ENCODE assay signal across 25 cellular contexts in the genomic region with DNA sequence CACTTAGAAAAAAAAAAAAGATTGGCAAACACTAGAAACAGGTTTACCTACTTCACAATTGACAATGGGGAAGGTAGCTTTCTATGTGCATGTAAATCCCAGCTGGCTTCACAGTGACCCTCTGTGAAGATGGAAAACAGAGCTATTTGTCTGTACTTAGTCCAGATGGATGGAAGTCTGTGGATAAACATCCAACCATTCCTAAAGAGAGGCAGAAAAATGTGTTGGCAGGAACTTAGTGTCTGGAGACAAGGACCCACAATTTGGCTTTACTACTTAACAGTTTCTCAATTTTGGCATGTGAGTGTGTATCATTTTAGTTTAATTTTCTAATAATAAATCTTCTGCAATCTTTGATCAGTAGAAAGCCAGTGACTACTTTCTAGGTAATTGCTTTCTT.
"Had no signal": no experiment of that assay in that cellular context is flagged by ENCODE, and none has a peak within 500 bp of the region (broad histone marks: within the 10 kb centered on the region; RNA-seq: fewer than 3 reads in every experiment).

No MANE protein-coding gene starts in this region.

- H3K4me2 ChIP-seq: neural progenitor cell had no signal

- H3K4me3 ChIP-seq: left ventricle myocardium inferior, lower lobe of right lung, neural progenitor cell, ovary, stomach, thoracic aorta, uterus had no signal

- H3K4me3 Mint-ChIP-seq: endodermal cell; immature natural killer cell; memory B cell; natural killer cell treated with Interleukin-12 subunit alpha and Interleukin-12 subunit beta and Interleukin-15 and Interleukin-18, amount 100 ng/mL, for 72 hours; neural progenitor cell; type B pancreatic cell had no signal

- H3K9me3 ChIP-seq: lower lobe of right lung, ovary, stomach, thoracic aorta, uterus had no signal

- H2AFZ ChIP-seq: neural progenitor cell had no signal

- H3K36me3 ChIP-seq: left ventricle myocardium inferior, lower lobe of right lung, neural progenitor cell, ovary, stomach, thoracic aorta, uterus had no signal

- H3K4me1 Mint-ChIP-seq: immature natural killer cell, memory B cell, neural progenitor cell had no signal

- H3K4me1 ChIP-seq: foreskin keratinocyte, left ventricle myocardium inferior, lower lobe of right lung, neural progenitor cell, stomach, uterus had no signal

- H3K9ac ChIP-seq: neural progenitor cell had no signal

- H3K27ac ChIP-seq: foreskin keratinocyte, left ventricle myocardium inferior, lower lobe of right lung, neural progenitor cell, ovary, stomach, thoracic aorta, uterus had no signal

- DNase-seq: effector CD4-positive, alpha-beta T cell; endodermal cell; erythroblast; foreskin keratinocyte; immature natural killer cell; left ventricle myocardium inferior; lower lobe of right lung; midbrain; nucleus accumbens; ovary; right cardiac atrium; small intestine; stimulated activated CD4-positive, alpha-beta T cell treated with anti-CD3 and anti-CD28 coated beads, Interleukin-12 subunit alpha, Interleukin-12 subunit beta, amount 100 ng/mL, for 4 hours; stimulated activated naive CD4-positive, alpha-beta T cell; stomach; substantia nigra; uterus had no signal

- H3K27ac Mint-ChIP-seq: endodermal cell; immature natural killer cell; memory B cell; natural killer cell treated with Interleukin-12 subunit alpha and Interleukin-12 subunit beta and Interleukin-15 and Interleukin-18, amount 100 ng/mL, for 72 hours; neural progenitor cell; progenitor cell of endocrine pancreas; type B pancreatic cell had no signal

- ATAC-seq: foreskin keratinocyte; lower lobe of right lung; natural killer cell treated with Interleukin-12 subunit alpha and Interleukin-12 subunit beta and Interleukin-15 and Interleukin-18, amount 100 ng/mL, for 72 hours; right cardiac atrium had no signal

- FAIRE-seq: endothelial cell of umbilical vein, keratinocyte, small intestine had no signal

- H3K36me3 Mint-ChIP-seq: immature natural killer cell, neural progenitor cell, type B pancreatic cell had no signal

- H3K27me3 Mint-ChIP-seq: natural killer cell treated with Interleukin-12 subunit alpha and Interleukin-12 subunit beta and Interleukin-15 and Interleukin-18, amount 100 ng/mL, for 72 hours; progenitor cell of endocrine pancreas; type B pancreatic cell had no signal

- H3K27me3 ChIP-seq: neural progenitor cell, ovary, stomach, uterus had no signal
